11 cellular contexts compared by ENCODE assay signal in the genomic region with DNA sequence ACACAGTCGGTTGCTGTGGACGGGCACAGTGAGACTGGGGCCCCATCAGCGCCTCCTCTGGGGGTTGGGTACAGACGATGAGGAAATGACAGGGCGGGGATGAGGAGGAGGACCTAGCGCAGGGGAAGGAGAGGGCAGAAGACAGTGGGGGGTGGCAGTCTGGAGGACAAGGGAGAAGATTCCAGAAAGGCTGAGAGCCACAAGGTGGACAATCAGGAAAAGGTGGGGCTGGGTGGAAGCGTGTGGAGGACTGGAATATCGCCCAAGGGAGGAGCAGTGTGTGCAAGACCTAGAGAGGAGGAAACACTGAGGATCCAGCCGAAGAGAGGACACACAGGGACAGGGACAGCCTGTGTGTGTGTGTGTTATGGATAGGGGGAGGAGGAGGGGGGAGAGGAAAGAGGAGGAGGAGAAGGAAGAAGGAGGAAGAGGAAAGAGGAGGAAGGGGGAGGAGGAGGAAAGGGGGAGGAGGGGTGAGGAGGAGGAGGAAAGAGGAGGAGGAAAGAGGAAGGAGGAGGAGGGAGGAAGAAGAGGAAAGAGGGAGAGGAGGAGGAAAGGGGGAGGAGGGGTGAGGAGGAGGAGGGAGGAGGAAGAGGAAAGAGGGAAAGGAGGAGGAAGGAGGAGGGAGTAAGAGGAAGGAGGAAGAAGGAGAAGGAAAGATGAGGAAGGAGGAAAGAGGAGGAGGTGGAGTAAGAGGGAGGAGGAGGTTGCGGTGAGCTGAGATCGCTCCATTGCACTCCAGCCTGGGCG. TPM values are rescaled to one million over a fixed set of nuclear protein-coding genes. Genes with fewer than 3 reads are reported as not detected.
DNase-seq lines count a peak whose midpoint lies in the region; ATAC-seq and TF ChIP-seq lines count a peak whose summit lies in the region.
"Had no signal": no experiment of that assay in that cellular context is flagged by ENCODE, and none has a peak within 500 bp of the region (broad histone marks: within the 10 kb centered on the region; RNA-seq: fewer than 3 reads in every experiment).

No MANE protein-coding gene starts in this region.

- 0 out of 3 replicates have a peak, but pooled peaks have one; percentile 15 for ATAC-seq in RWPE2 (ENCODE audit: low read depth)
- no peak for ATAC-seq in GM18907 (IDR thresholded peaks at IDR 0.05; ENCODE audit: unreplicated experiment)
- no peak for ATAC-seq in HG03457 (IDR thresholded peaks at IDR 0.05; ENCODE audit: unreplicated experiment)

- no peak overlapping the region for H3K4me2 ChIP-seq in GM23248 (ENCODE audit: unreplicated experiment)

- H3K36me3 ChIP-seq in GM23248 (ENCODE audit: low read depth) (no peaks in the 10 kb centered on the region), RWPE2 (ENCODE audit: low read depth) (no peaks in the 10 kb centered on the region), sigmoid colon (peaks cover 0 to 4% (median 0%) of the 10 kb centered on the region in 4 donors)
- H3K36me3 ChIP-seq: SJSA1 had no signal

- no peak for TF ChIP-seq CTCF in RWPE2 (IDR thresholded peaks at IDR 0.05; ENCODE audit: poor library complexity, severe bottlenecking)
- TF ChIP-seq CTCF in brain (conservative IDR thresholded peaks at IDR 0.05), result no peak
- no peak for TF ChIP-seq CTCF in sigmoid colon (IDR thresholded peaks at IDR 0.05)
- TF ChIP-seq CTCF in GM13976 (IDR thresholded peaks at IDR 0.05; ENCODE audit: borderline replicate concordance, control extremely low read depth, extremely low read depth, insufficient read depth, missing control alignments), result no peak
- no peak for TF ChIP-seq CTCF in nephron progenitor cell (IDR thresholded peaks at IDR 0.05)

- H3K4me1 ChIP-seq in GM23248 (ENCODE audit: insufficient read depth), result no peaks in the 10 kb centered on the region
- no peaks in the 10 kb centered on the region for H3K4me1 ChIP-seq in RWPE2 (ENCODE audit: insufficient read depth, poor library complexity, severe bottlenecking)
- no peaks in the 10 kb centered on the region for H3K4me1 ChIP-seq in sigmoid colon
- H3K4me1 ChIP-seq: SJSA1 had no signal

- no peaks in the 10 kb centered on the region for H4K20me1 ChIP-seq in GM23248 (ENCODE audit: insufficient read depth)

- H3K36me3 Mint-ChIP-seq in brain (peaks cover 26% of the 10 kb centered on the region), nephron progenitor cell (ENCODE audit: low read depth) (peaks cover 30% of the 10 kb centered on the region)

- H3K9me3 Mint-ChIP-seq in brain (peaks cover 0 to 84% (median 9%) of the 10 kb centered on the region in 5 experiments), nephron progenitor cell (peaks cover 37% of the 10 kb centered on the region)

- H3K27me3 Mint-ChIP-seq in brain (peaks cover 59% of the 10 kb centered on the region), nephron progenitor cell (ENCODE audit: low read depth, poor library complexity) (no peaks in the 10 kb centered on the region)

- no peaks in the 10 kb centered on the region for H3K9me3 ChIP-seq in GM23248 (ENCODE audit: low read depth)
- no peaks in the 10 kb centered on the region for H3K9me3 ChIP-seq in RWPE2 (ENCODE audit: severe bottlenecking)
- no peaks in the 10 kb centered on the region for H3K9me3 ChIP-seq in sigmoid colon
- H3K9me3 ChIP-seq: SJSA1 had no signal

- H3K27me3 ChIP-seq in GM23248 (replicated peaks; ENCODE audit: insufficient read depth) (peaks cover 4% of the 10 kb centered on the region; the same call in 1 of the 2 replicates), RWPE2 (ENCODE audit: insufficient read depth, poor library complexity, severe bottlenecking) (peaks cover 17% of the 10 kb centered on the region), sigmoid colon (peaks cover 7 to 43% (median 31%) of the 10 kb centered on the region in 3 donors)

- H3K9ac ChIP-seq in GM23248, result no peak overlapping the region

- H3F3A ChIP-seq in GM23248 (ENCODE audit: insufficient read depth), result no peaks in the 10 kb centered on the region

- H3K4me3 Mint-ChIP-seq in brain, result peak overlapping the region in 2 of 5 experiments; percentile 30 to 45
- H3K4me3 Mint-ChIP-seq in nephron progenitor cell, result no peak overlapping the region

- intact Hi-C loops in sigmoid colon (cut with DNase I), result no loop called here

- no peak for TF ChIP-seq POLR2A in sigmoid colon (IDR thresholded peaks at IDR 0.05)

- no peak overlapping the region for H2AFZ ChIP-seq in GM23248

- H3K27ac ChIP-seq in GM23248 (no peak overlapping the region), RWPE2 (ENCODE audit: poor library complexity, severe bottlenecking) (no peak overlapping the region), sigmoid colon (no peak overlapping the region)
- H3K27ac ChIP-seq: SJSA1 had no signal

- WGBS in GM23248 (ENCODE audit: low coverage in 1 of 2, low lambda C conversion rate in 2 of 2, missing lambda C conversion rate in 2 of 2), 2 experiments, result 7 to 13% methylated on average over 8 to 10 of the region's 12 CpGs
- WGBS in sigmoid colon, 2 donors, result 19% methylated on average over 11 of the region's 12 CpGs

- H3K4me3 ChIP-seq in GM23248 (no peak overlapping the region), RWPE2 (ENCODE audit: severe bottlenecking) (no peak overlapping the region), sigmoid colon (no peak overlapping the region)
- H3K4me3 ChIP-seq: SJSA1 had no signal

- in situ Hi-C loops in GM23248 (cut with MboI) (no loop called here), GM13976 (cut with MboI; ENCODE audit: low sequenced_read_pairs, unreplicated experiment) (no loop called here)

- TF ChIP-seq EP300 in sigmoid colon (IDR thresholded peaks at IDR 0.05), result no peak

- H3K9me2 ChIP-seq in GM23248 (ENCODE audit: insufficient read depth), result no peaks in the 10 kb centered on the region

- H3K4me1 Mint-ChIP-seq in brain (peaks cover 47% of the 10 kb centered on the region), nephron progenitor cell (peaks cover 45% of the 10 kb centered on the region)

- no peaks in the 10 kb centered on the region for H3K79me2 ChIP-seq in GM23248 (ENCODE audit: insufficient read depth)

- DNase-seq in GM23248 (peak; percentile 30), RWPE2 (ENCODE audit: low spot score) (no peak), sigmoid colon (peak; percentile 45), GM13976 (ENCODE audit: low spot score) (no peak), nephron progenitor cell (no peak)
- DNase-seq: small intestine had no signal

- peak overlapping the region in 3 of 5 experiments; percentile 6 to 91 (median 80) for H3K27ac Mint-ChIP-seq in brain
- no peak overlapping the region for H3K27ac Mint-ChIP-seq in nephron progenitor cell

RNA-seq across cellular contexts. Expression of a gene that starts 15.8 kb away (rescaled TPM):
- not detected in 2 replicates for total RNA-seq in GM23248 (2014; rRNA removed; shearing (Covaris generic))
- polyA plus RNA-seq in GM23248 (2016; fragmentation: Nextera tagmentation; extraction: Ambion mirVana), result 0.20 and 0.27 TPM in 2 replicates
- 15.9 TPM for polyA plus RNA-seq in brain (ENCODE audit: insufficient read depth, low read depth, low replicate concordance)
- total RNA-seq in sigmoid colon, result 1 to 10 TPM in 2 of 4 donors, under 1 TPM in 1, not detected in 1; 0.36 to 7.1 (median 1.2) TPM
- polyA plus RNA-seq in sigmoid colon, result 1 to 10 TPM in 2 of 3 donors, not detected in 1; 1.6 to 2.8 TPM
- total RNA-seq: SJSA1 had no signal

RNA-seq across cellular contexts. Expression of a gene that starts 16.2 kb away (rescaled TPM):
- 92.7 and 96.6 TPM in 2 replicates for total RNA-seq in GM23248 (2014; rRNA removed; shearing (Covaris generic))
- polyA plus RNA-seq in GM23248 (2016; fragmentation: Nextera tagmentation; extraction: Ambion mirVana), result 7.2 and 7.7 TPM in 2 replicates
- polyA plus RNA-seq in brain (ENCODE audit: insufficient read depth, low read depth, low replicate concordance), result 171 TPM
- 10 to 100 TPM; 38.5 to 48.5 (median 42.3) TPM for total RNA-seq in sigmoid colon
- 100 to 1,000 TPM in 1 of 3 donors, 10 to 100 TPM in 2; 34.2 to 140 (median 41.8) TPM for polyA plus RNA-seq in sigmoid colon

RNA-seq across cellular contexts. Expression of a gene that starts 18.5 kb away (rescaled TPM):
- 50.7 and 55.2 TPM in 2 replicates for total RNA-seq in GM23248 (2014; rRNA removed; shearing (Covaris generic))
- polyA plus RNA-seq in GM23248 (2016; fragmentation: Nextera tagmentation; extraction: Ambion mirVana) (98.5 and 108 TPM in 2 replicates), brain (ENCODE audit: insufficient read depth, low read depth, low replicate concordance) (36.8 TPM), sigmoid colon (10 to 100 TPM; 55.3 to 85.1 (median 65.7) TPM)
- 10 to 100 TPM; 23.5 to 47.9 (median 33.7) TPM for total RNA-seq in sigmoid colon

RNA-seq across cellular contexts. Expression of a gene that starts 21.2 kb away (rescaled TPM):
- total RNA-seq in GM23248 (2014; rRNA removed; shearing (Covaris generic)), result not detected in 2 replicates
- not detected in 2 replicates for polyA plus RNA-seq in GM23248 (2016; fragmentation: Nextera tagmentation; extraction: Ambion mirVana)
- 58.1 TPM for polyA plus RNA-seq in brain (ENCODE audit: insufficient read depth, low read depth, low replicate concordance)
- not detected for total RNA-seq in sigmoid colon
- not detected for polyA plus RNA-seq in sigmoid colon
- total RNA-seq: bronchial epithelial cell, SJSA1 had no signal

RNA-seq across cellular contexts. Expression of a gene that starts 59.8 kb away (rescaled TPM):
- total RNA-seq in GM23248 (2014; rRNA removed; shearing (Covaris generic)), result not detected in 2 replicates
- polyA plus RNA-seq in GM23248 (2016; fragmentation: Nextera tagmentation; extraction: Ambion mirVana) (not detected in 2 replicates), brain (ENCODE audit: insufficient read depth, low read depth, low replicate concordance) (not detected), sigmoid colon (under 1 TPM in 1 of 3 donors, not detected in 2; 0.95 TPM)
- total RNA-seq in sigmoid colon, result not detected
- total RNA-seq: bronchial epithelial cell, SJSA1 had no signal

Comparison
In these comparisons a context has a peak if more than half of its experiments do, and no peak if none do; other contexts are left out.
1. DNase-seq: peak in GM23248 (single experiment) and sigmoid colon (single experiment); none in RWPE2 (single experiment), GM13976 (single experiment) and nephron progenitor cell (single experiment).